In genomic region chr1:244319283-244320132, GRCh38 we compare ENCODE assay signal across 3 cellular contexts.
A peak's percentile ranks its signal among the peaks of the same experiment; 100 is the strongest.
TF ChIP-seq lines count a peak whose summit lies in the region.

No MANE protein-coding gene starts in this region.

TF ChIP-seq in liver, 16 proteins besides CTCF, POLR2A, EP300 and RAD21 (continued from another document):
- TF ChIP-seq REST (IDR thresholded peaks at IDR 0.05) (no peak), HNF4G (IDR thresholded peaks at IDR 0.05) (no peak)
- TF ChIP-seq, protein P1, sequence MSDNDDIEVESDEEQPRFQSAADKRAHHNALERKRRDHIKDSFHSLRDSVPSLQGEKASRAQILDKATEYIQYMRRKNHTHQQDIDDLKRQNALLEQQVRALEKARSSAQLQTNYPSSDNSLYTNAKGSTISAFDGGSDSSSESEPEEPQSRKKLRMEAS (IDR thresholded peaks at IDR 0.05): no peak

TF ChIP-seq in HepG2, 621 proteins besides CTCF, POLR2A, EP300 and RAD21 (continued from another document):
- TF ChIP-seq, protein P2, sequence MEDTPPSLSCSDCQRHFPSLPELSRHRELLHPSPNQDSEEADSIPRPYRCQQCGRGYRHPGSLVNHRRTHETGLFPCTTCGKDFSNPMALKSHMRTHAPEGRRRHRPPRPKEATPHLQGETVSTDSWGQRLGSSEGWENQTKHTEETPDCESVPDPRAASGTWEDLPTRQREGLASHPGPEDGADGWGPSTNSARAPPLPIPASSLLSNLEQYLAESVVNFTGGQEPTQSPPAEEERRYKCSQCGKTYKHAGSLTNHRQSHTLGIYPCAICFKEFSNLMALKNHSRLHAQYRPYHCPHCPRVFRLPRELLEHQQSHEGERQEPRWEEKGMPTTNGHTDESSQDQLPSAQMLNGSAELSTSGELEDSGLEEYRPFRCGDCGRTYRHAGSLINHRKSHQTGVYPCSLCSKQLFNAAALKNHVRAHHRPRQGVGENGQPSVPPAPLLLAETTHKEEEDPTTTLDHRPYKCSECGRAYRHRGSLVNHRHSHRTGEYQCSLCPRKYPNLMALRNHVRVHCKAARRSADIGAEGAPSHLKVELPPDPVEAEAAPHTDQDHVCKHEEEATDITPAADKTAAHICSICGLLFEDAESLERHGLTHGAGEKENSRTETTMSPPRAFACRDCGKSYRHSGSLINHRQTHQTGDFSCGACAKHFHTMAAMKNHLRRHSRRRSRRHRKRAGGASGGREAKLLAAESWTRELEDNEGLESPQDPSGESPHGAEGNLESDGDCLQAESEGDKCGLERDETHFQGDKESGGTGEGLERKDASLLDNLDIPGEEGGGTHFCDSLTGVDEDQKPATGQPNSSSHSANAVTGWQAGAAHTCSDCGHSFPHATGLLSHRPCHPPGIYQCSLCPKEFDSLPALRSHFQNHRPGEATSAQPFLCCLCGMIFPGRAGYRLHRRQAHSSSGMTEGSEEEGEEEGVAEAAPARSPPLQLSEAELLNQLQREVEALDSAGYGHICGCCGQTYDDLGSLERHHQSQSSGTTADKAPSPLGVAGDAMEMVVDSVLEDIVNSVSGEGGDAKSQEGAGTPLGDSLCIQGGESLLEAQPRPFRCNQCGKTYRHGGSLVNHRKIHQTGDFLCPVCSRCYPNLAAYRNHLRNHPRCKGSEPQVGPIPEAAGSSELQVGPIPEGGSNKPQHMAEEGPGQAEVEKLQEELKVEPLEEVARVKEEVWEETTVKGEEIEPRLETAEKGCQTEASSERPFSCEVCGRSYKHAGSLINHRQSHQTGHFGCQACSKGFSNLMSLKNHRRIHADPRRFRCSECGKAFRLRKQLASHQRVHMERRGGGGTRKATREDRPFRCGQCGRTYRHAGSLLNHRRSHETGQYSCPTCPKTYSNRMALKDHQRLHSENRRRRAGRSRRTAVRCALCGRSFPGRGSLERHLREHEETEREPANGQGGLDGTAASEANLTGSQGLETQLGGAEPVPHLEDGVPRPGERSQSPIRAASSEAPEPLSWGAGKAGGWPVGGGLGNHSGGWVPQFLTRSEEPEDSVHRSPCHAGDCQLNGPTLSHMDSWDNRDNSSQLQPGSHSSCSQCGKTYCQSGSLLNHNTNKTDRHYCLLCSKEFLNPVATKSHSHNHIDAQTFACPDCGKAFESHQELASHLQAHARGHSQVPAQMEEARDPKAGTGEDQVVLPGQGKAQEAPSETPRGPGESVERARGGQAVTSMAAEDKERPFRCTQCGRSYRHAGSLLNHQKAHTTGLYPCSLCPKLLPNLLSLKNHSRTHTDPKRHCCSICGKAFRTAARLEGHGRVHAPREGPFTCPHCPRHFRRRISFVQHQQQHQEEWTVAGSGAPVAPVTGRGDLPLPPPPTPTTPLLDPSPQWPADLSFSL (CRISPR knock-in tag; IDR thresholded peaks at IDR 0.05): no peak
- TF ChIP-seq KDM5B (CRISPR knock-in tag; IDR thresholded peaks at IDR 0.05; ENCODE audit: borderline replicate concordance) (no peak), ZNF292 (CRISPR knock-in tag; IDR thresholded peaks at IDR 0.05; ENCODE audit: borderline replicate concordance, low read depth) (no peak), KLF16 (CRISPR knock-in tag; IDR thresholded peaks at IDR 0.05) (no peak), SP140L (CRISPR knock-in tag; IDR thresholded peaks at IDR 0.05; ENCODE audit: borderline replicate concordance) (no peak), HHEX (CRISPR knock-in tag; IDR thresholded peaks at IDR 0.05) (no peak), ZFP37 (CRISPR knock-in tag; IDR thresholded peaks at IDR 0.05; ENCODE audit: borderline replicate concordance) (no peak), HOXD1 (CRISPR knock-in tag; IDR thresholded peaks at IDR 0.05) (no peak), GATAD1 (CRISPR knock-in tag; IDR thresholded peaks at IDR 0.05) (no peak), STAT5B (CRISPR knock-in tag; IDR thresholded peaks at IDR 0.05) (no peak), ZFX (CRISPR knock-in tag; IDR thresholded peaks at IDR 0.05; ENCODE audit: low read depth) (no peak), SNAPC2 (CRISPR knock-in tag; IDR thresholded peaks at IDR 0.05) (no peak), SOX6 (IDR thresholded peaks at IDR 0.05) (no peak), SOX6 (CRISPR knock-in tag; IDR thresholded peaks at IDR 0.05) (no peak), RARG (CRISPR knock-in tag; IDR thresholded peaks at IDR 0.05; ENCODE audit: low read depth) (no peak), SUZ12 (IDR thresholded peaks at IDR 0.05; ENCODE audit: low read depth, low read length) (no peak)
- TF ChIP-seq, protein P3, sequence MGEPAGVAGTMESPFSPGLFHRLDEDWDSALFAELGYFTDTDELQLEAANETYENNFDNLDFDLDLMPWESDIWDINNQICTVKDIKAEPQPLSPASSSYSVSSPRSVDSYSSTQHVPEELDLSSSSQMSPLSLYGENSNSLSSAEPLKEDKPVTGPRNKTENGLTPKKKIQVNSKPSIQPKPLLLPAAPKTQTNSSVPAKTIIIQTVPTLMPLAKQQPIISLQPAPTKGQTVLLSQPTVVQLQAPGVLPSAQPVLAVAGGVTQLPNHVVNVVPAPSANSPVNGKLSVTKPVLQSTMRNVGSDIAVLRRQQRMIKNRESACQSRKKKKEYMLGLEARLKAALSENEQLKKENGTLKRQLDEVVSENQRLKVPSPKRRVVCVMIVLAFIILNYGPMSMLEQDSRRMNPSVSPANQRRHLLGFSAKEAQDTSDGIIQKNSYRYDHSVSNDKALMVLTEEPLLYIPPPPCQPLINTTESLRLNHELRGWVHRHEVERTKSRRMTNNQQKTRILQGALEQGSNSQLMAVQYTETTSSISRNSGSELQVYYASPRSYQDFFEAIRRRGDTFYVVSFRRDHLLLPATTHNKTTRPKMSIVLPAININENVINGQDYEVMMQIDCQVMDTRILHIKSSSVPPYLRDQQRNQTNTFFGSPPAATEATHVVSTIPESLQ (CRISPR knock-in tag; conservative IDR thresholded peaks at IDR 0.05): no peak
TF ChIP-seq in HepG2: peak in this region for 0.

TF ChIP-seq in GM12878, 131 proteins besides CTCF, POLR2A, EP300 and RAD21 (continued from another document and continues in another):
- TF ChIP-seq, protein P4, sequence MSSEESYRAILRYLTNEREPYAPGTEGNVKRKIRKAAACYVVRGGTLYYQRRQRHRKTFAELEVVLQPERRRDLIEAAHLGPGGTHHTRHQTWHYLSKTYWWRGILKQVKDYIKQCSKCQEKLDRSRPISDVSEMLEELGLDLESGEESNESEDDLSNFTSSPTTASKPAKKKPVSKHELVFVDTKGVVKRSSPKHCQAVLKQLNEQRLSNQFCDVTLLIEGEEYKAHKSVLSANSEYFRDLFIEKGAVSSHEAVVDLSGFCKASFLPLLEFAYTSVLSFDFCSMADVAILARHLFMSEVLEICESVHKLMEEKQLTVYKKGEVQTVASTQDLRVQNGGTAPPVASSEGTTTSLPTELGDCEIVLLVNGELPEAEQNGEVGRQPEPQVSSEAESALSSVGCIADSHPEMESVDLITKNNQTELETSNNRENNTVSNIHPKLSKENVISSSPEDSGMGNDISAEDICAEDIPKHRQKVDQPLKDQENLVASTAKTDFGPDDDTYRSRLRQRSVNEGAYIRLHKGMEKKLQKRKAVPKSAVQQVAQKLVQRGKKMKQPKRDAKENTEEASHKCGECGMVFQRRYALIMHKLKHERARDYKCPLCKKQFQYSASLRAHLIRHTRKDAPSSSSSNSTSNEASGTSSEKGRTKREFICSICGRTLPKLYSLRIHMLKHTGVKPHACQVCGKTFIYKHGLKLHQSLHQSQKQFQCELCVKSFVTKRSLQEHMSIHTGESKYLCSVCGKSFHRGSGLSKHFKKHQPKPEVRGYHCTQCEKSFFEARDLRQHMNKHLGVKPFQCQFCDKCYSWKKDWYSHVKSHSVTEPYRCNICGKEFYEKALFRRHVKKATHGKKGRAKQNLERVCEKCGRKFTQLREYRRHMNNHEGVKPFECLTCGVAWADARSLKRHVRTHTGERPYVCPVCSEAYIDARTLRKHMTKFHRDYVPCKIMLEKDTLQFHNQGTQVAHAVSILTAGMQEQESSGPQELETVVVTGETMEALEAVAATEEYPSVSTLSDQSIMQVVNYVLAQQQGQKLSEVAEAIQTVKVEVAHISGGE (CRISPR knock-in tag; IDR thresholded peaks at IDR 0.05): no peak
- TF ChIP-seq HDAC6 (IDR thresholded peaks at IDR 0.05; ENCODE audit: unreplicated experiment): no peak
- peak; percentile 70 for TF ChIP-seq CBX5 (IDR thresholded peaks at IDR 0.05; ENCODE audit: low read depth)
- TF ChIP-seq, protein P5, sequence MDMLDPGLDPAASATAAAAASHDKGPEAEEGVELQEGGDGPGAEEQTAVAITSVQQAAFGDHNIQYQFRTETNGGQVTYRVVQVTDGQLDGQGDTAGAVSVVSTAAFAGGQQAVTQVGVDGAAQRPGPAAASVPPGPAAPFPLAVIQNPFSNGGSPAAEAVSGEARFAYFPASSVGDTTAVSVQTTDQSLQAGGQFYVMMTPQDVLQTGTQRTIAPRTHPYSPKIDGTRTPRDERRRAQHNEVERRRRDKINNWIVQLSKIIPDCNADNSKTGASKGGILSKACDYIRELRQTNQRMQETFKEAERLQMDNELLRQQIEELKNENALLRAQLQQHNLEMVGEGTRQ (IDR thresholded peaks at IDR 0.05; ENCODE audit: borderline replicate concordance, low read depth, low read length): no peak
- no peak for TF ChIP-seq RFX5 (IDR thresholded peaks at IDR 0.05; ENCODE audit: low read depth, low read length)
- no peak for TF ChIP-seq CEBPZ (IDR thresholded peaks at IDR 0.05; ENCODE audit: low read depth, low read length)
- TF ChIP-seq E4F1 (IDR thresholded peaks at IDR 0.05; ENCODE audit: borderline replicate concordance, partially characterized antibody): no peak
- no peak for TF ChIP-seq TCF12 (IDR thresholded peaks at IDR 0.05; ENCODE audit: low read depth, low read length)
- TF ChIP-seq MYB (IDR thresholded peaks at IDR 0.05; ENCODE audit: borderline replicate concordance, low read depth, low read length): no peak
- no peak for TF ChIP-seq NFYA (IDR thresholded peaks at IDR 0.05; ENCODE audit: borderline replicate concordance, low read depth, low read length)
- no peak for TF ChIP-seq SRF (IDR thresholded peaks at IDR 0.05; ENCODE audit: low read depth in 2 of 2, low read length in 2 of 2)
- TF ChIP-seq NR2C2 (IDR thresholded peaks at IDR 0.05; ENCODE audit: borderline replicate concordance, control insufficient read depth, insufficient read length, low read depth): no peak
- TF ChIP-seq DPF2 (IDR thresholded peaks at IDR 0.05): peak; percentile 58
- no peak for TF ChIP-seq HDGF (IDR thresholded peaks at IDR 0.05)
- TF ChIP-seq RUNX3 (IDR thresholded peaks at IDR 0.05; ENCODE audit: low read length): peak; percentile 87
- TF ChIP-seq, protein P6, sequence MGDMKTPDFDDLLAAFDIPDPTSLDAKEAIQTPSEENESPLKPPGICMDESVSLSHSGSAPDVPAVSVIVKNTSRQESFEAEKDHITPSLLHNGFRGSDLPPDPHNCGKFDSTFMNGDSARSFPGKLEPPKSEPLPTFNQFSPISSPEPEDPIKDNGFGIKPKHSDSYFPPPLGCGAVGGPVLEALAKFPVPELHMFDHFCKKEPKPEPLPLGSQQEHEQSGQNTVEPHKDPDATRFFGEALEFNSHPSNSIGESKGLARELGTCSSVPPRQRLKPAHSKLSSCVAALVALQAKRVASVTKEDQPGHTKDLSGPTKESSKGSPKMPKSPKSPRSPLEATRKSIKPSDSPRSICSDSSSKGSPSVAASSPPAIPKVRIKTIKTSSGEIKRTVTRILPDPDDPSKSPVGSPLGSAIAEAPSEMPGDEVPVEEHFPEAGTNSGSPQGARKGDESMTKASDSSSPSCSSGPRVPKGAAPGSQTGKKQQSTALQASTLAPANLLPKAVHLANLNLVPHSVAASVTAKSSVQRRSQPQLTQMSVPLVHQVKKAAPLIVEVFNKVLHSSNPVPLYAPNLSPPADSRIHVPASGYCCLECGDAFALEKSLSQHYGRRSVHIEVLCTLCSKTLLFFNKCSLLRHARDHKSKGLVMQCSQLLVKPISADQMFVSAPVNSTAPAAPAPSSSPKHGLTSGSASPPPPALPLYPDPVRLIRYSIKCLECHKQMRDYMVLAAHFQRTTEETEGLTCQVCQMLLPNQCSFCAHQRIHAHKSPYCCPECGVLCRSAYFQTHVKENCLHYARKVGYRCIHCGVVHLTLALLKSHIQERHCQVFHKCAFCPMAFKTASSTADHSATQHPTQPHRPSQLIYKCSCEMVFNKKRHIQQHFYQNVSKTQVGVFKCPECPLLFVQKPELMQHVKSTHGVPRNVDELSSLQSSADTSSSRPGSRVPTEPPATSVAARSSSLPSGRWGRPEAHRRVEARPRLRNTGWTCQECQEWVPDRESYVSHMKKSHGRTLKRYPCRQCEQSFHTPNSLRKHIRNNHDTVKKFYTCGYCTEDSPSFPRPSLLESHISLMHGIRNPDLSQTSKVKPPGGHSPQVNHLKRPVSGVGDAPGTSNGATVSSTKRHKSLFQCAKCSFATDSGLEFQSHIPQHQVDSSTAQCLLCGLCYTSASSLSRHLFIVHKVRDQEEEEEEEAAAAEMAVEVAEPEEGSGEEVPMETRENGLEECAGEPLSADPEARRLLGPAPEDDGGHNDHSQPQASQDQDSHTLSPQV (IDR thresholded peaks at IDR 0.05): no peak
- no peak; the same call in 1 of the 2 replicates for TF ChIP-seq RB1 (IDR thresholded peaks at IDR 0.05; ENCODE audit: borderline replicate concordance)
- no peak for TF ChIP-seq RELA (IDR thresholded peaks at IDR 0.05; ENCODE audit: borderline replicate concordance, partially characterized antibody)
- TF ChIP-seq EGR1 (IDR thresholded peaks at IDR 0.05; ENCODE audit: borderline replicate concordance in 1 of 2, low read depth in 2 of 2, low read length in 2 of 2): no peak
- no peak for TF ChIP-seq ZNF24 (IDR thresholded peaks at IDR 0.05)
